25 cellular contexts compared by ENCODE assay signal in the genomic region with DNA sequence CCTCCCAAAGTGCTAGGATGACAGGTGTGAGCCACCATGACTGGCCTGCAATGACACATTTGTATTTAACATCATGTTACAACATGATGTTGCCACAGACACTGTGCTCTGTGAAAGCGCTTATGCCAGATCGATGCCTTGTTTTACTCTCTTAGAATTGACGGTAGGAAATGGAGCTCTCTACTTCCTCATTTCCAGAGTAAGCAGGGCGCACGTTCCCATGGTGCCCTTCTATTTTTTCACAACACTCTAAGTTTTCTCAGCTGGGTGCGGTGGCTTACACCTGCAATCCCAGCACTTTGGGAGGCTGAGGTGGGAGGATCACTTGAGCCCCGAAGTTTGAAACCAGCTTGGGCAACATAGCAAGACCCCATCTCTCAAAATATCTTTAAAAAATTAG.
"Had no signal": no experiment of that assay in that cellular context is flagged by ENCODE, and none has a peak within 500 bp of the region (broad histone marks: within the 10 kb centered on the region; RNA-seq: fewer than 3 reads in every experiment).

No MANE protein-coding gene starts in this region.

- H3K36me3 Mint-ChIP-seq: activated CD8-positive, alpha-beta memory T cell treated with anti-CD3 and anti-CD28 coated beads, Interleukin-2, amount 10 ng/mL, durations not matched to agents 7 days and 5 days had no signal

- H3K4me3 Mint-ChIP-seq: activated CD4-positive, alpha-beta T cell treated with anti-CD3 and anti-CD28 coated beads, Interleukin-2, amount 10 ng/mL, durations not matched to agents 7 days and 5 days; activated CD8-positive, alpha-beta memory T cell treated with anti-CD3 and anti-CD28 coated beads, Interleukin-2, amount 10 ng/mL, durations not matched to agents 7 days and 5 days; activated CD8-positive, alpha-beta T cell treated with anti-CD3 and anti-CD28 coated beads for 36 hours; brain; dendritic cell treated with granulocyte-macrophage colony-stimulating factor and Interleukin-4, amounts not matched to agents 40 ng/mL and 50 ng/mL, for 4 days; naive B cell; type B pancreatic cell had no signal

- DNase-seq: activated CD4-positive, alpha-beta T cell treated with anti-CD3 and anti-CD28 coated beads, Interleukin-2, amount 10 ng/mL, durations not matched to agents 7 days and 5 days; activated CD4-positive, CD25-positive, alpha-beta regulatory T cell treated with anti-CD3 and anti-CD28 coated beads, Interleukin-2, amount 50 U/mL, for 72 hours; activated CD8-positive, alpha-beta memory T cell treated with anti-CD3 and anti-CD28 coated beads, Interleukin-2, amount 10 ng/mL, durations not matched to agents 7 days and 5 days; activated CD8-positive, alpha-beta T cell treated with anti-CD3 and anti-CD28 coated beads for 36 hours; activated effector memory CD4-positive, alpha-beta T cell treated with anti-CD3 and anti-CD28 coated beads, Interleukin-2, amount 50 U/mL, for 16 hours; activated naive CD4-positive, alpha-beta T cell treated with anti-CD3 and anti-CD28 coated beads, Interleukin-2, amount 50 U/mL, for 16 hours; activated T-cell treated with anti-CD3 and anti-CD28 coated beads for 4 hours; aorta; effector CD4-positive, alpha-beta T cell; erythroblast; foreskin fibroblast; kidney; lower lobe of right lung; naive B cell; nucleus accumbens; right cardiac atrium; stimulated activated CD4-positive, alpha-beta T cell treated with anti-CD3 and anti-CD28 coated beads, Interleukin-4, amount 100 ng/mL, for 24 hours; stimulated activated naive CD4-positive, alpha-beta T cell treated with Interleukin-2 at 50 U/mL for 16 hours had no signal

- H3K9me3 Mint-ChIP-seq: activated CD8-positive, alpha-beta T cell treated with anti-CD3 and anti-CD28 coated beads for 36 hours; dendritic cell treated with granulocyte-macrophage colony-stimulating factor and Interleukin-4, amounts not matched to agents 40 ng/mL and 50 ng/mL, for 4 days had no signal

- H3K4me1 Mint-ChIP-seq: activated CD4-positive, alpha-beta T cell treated with anti-CD3 and anti-CD28 coated beads, Interleukin-2, amount 10 ng/mL, durations not matched to agents 7 days and 5 days; activated CD8-positive, alpha-beta memory T cell treated with anti-CD3 and anti-CD28 coated beads, Interleukin-2, amount 10 ng/mL, durations not matched to agents 7 days and 5 days; naive B cell had no signal

- FAIRE-seq: kidney had no signal

- H3K79me2 ChIP-seq: parathyroid adenoma had no signal

- H3K4me3 ChIP-seq: lower lobe of right lung, thoracic aorta, vagina had no signal

- H3K27ac Mint-ChIP-seq: activated CD4-positive, alpha-beta T cell treated with anti-CD3 and anti-CD28 coated beads, Interleukin-2, amount 10 ng/mL, durations not matched to agents 7 days and 5 days; activated CD8-positive, alpha-beta memory T cell treated with anti-CD3 and anti-CD28 coated beads, Interleukin-2, amount 10 ng/mL, durations not matched to agents 7 days and 5 days; activated CD8-positive, alpha-beta T cell treated with anti-CD3 and anti-CD28 coated beads for 36 hours; brain; dendritic cell treated with granulocyte-macrophage colony-stimulating factor and Interleukin-4, amounts not matched to agents 40 ng/mL and 50 ng/mL, for 4 days; type B pancreatic cell had no signal

- H3K36me3 ChIP-seq: lower lobe of right lung, thoracic aorta, vagina had no signal

- H2AFZ ChIP-seq: parathyroid adenoma had no signal

- H3K4me1 ChIP-seq: lower lobe of right lung, parathyroid adenoma, vagina had no signal

- H3K9me3 ChIP-seq: lower lobe of right lung, thoracic aorta, vagina had no signal

- H3K27me3 ChIP-seq: vagina had no signal

- H3K9ac ChIP-seq: parathyroid adenoma had no signal

- H3K27ac ChIP-seq: lower lobe of right lung, parathyroid adenoma, thoracic aorta, vagina, VCaP had no signal
